In genomic region chr3:184332370-184333090, GRCh38 we compare ENCODE assay signal across 10 cellular contexts. TPM values are rescaled to one million over a fixed set of nuclear protein-coding genes. Genes with fewer than 3 reads are reported as not detected.
DNase-seq lines count a peak whose midpoint lies in the region; ATAC-seq and TF ChIP-seq lines count a peak whose summit lies in the region.
"Had no signal": no experiment of that assay in that cellular context is flagged by ENCODE, and none has a peak within 500 bp of the region (broad histone marks: within the 10 kb centered on the region; RNA-seq: fewer than 3 reads in every experiment).

No MANE protein-coding gene starts in this region.

- H3K27me3 Mint-ChIP-seq in T-helper 2 cell treated with Interferon-gamma antibody and Interleukin-4, amounts not matched to agents 5 μg/mL and 100 μg/mL, for 36 hours (ENCODE audit: low read depth): no peaks in the 10 kb centered on the region
- no peaks in the 10 kb centered on the region for H3K27me3 Mint-ChIP-seq in activated CD4-positive, alpha-beta memory T cell treated with anti-CD3 and anti-CD28 coated beads, Interleukin-2, amount 10 ng/mL, durations not matched to agents 7 days and 5 days

- DNase-seq in T-helper 2 cell treated with Interferon-gamma antibody and Interleukin-4, amounts not matched to agents 5 μg/mL and 100 μg/mL, for 36 hours (ENCODE audit: low spot score): no peak
- no peak for DNase-seq in T-helper 2 cell
- DNase-seq in activated CD4-positive, alpha-beta memory T cell treated with anti-CD3 and anti-CD28 coated beads, Interleukin-2, amount 10 ng/mL, durations not matched to agents 7 days and 5 days: no peak
- DNase-seq in foreskin fibroblast: peak; percentile 90
- no peak for DNase-seq in NCI-H2171 (lab: John Stamatoyannopoulos, UW)
- no peak for DNase-seq in NCI-H2081 (lab: John Stamatoyannopoulos, UW)
- DNase-seq: activated CD8-positive, alpha-beta memory T cell treated with anti-CD3 and anti-CD28 coated beads, Interleukin-2, amount 50 U/mL, for 4 hours; midbrain had no signal

- H3K27ac Mint-ChIP-seq in T-helper 2 cell treated with Interferon-gamma antibody and Interleukin-4, amounts not matched to agents 5 μg/mL and 100 μg/mL, for 36 hours: peak overlapping the region; percentile 80
- H3K27ac Mint-ChIP-seq in activated CD4-positive, alpha-beta memory T cell treated with anti-CD3 and anti-CD28 coated beads, Interleukin-2, amount 10 ng/mL, durations not matched to agents 7 days and 5 days: peak overlapping the region; percentile 93

- POLR2A ChIA-PET in activated CD4-positive, alpha-beta memory T cell treated with anti-CD3 and anti-CD28 coated beads, Interleukin-2, amount 10 ng/mL, durations not matched to agents 7 days and 5 days (lab: Charles Lee): interaction anchor here (1.6 kb wide), 1 partner anchor 16 kb away, joined by 7 read pairs; no protein-coding TSS in a partner anchor

- peak overlapping the region in 16 of 21 experiments; percentile 1 to 99 (median 60) for H3K27ac ChIP-seq in skin epidermis

- H3K36me3 Mint-ChIP-seq in T-helper 2 cell treated with Interferon-gamma antibody and Interleukin-4, amounts not matched to agents 5 μg/mL and 100 μg/mL, for 36 hours (ENCODE audit: low read depth): peaks cover 64% of the 10 kb centered on the region
- peaks cover 71% of the 10 kb centered on the region for H3K36me3 Mint-ChIP-seq in activated CD4-positive, alpha-beta memory T cell treated with anti-CD3 and anti-CD28 coated beads, Interleukin-2, amount 10 ng/mL, durations not matched to agents 7 days and 5 days (ENCODE audit: low read depth)

- no peak for TF ChIP-seq CTCF in foreskin fibroblast (IDR thresholded peaks at IDR 0.05; ENCODE audit: low read depth, low read length)

- H3K4me3 ChIP-seq in foreskin fibroblast (ENCODE audit: low read depth in 1 of 2, low read length in 2 of 2): no peak overlapping the region
- H3K4me3 ChIP-seq in skin epidermis: no peak overlapping the region

- peaks cover 46% of the 10 kb centered on the region for H3K4me1 Mint-ChIP-seq in T-helper 2 cell treated with Interferon-gamma antibody and Interleukin-4, amounts not matched to agents 5 μg/mL and 100 μg/mL, for 36 hours (ENCODE audit: low read depth)
- H3K4me1 Mint-ChIP-seq in activated CD4-positive, alpha-beta memory T cell treated with anti-CD3 and anti-CD28 coated beads, Interleukin-2, amount 10 ng/mL, durations not matched to agents 7 days and 5 days: peaks cover 60% of the 10 kb centered on the region

- no peak overlapping the region for H3K4me3 Mint-ChIP-seq in T-helper 2 cell treated with Interferon-gamma antibody and Interleukin-4, amounts not matched to agents 5 μg/mL and 100 μg/mL, for 36 hours
- no peak overlapping the region for H3K4me3 Mint-ChIP-seq in activated CD4-positive, alpha-beta memory T cell treated with anti-CD3 and anti-CD28 coated beads, Interleukin-2, amount 10 ng/mL, durations not matched to agents 7 days and 5 days

- no peak for ATAC-seq in HG03457 (IDR thresholded peaks at IDR 0.05; ENCODE audit: unreplicated experiment)

- H3K9me3 Mint-ChIP-seq in T-helper 2 cell treated with Interferon-gamma antibody and Interleukin-4, amounts not matched to agents 5 μg/mL and 100 μg/mL, for 36 hours: no peaks in the 10 kb centered on the region
- no peaks in the 10 kb centered on the region for H3K9me3 Mint-ChIP-seq in activated CD4-positive, alpha-beta memory T cell treated with anti-CD3 and anti-CD28 coated beads, Interleukin-2, amount 10 ng/mL, durations not matched to agents 7 days and 5 days

- CTCF ChIA-PET in activated CD4-positive, alpha-beta memory T cell treated with anti-CD3 and anti-CD28 coated beads, Interleukin-2, amount 10 ng/mL, durations not matched to agents 7 days and 5 days (lab: Charles Lee): no interaction called here

RNA-seq across cellular contexts. Expression of gene FAM131A, which starts 4.9 kb away (rescaled TPM):
- total RNA-seq in activated CD4-positive, alpha-beta memory T cell treated with anti-CD3 and anti-CD28 coated beads, Interleukin-2, amount 10 ng/mL, durations not matched to agents 7 days and 5 days: 1 to 10 TPM; 6.5 to 8.7 TPM

RNA-seq across cellular contexts. Expression of gene EIF4G1, which starts 18.1 kb away (rescaled TPM):
- 100 to 1,000 TPM; 259 to 266 TPM for total RNA-seq in activated CD4-positive, alpha-beta memory T cell treated with anti-CD3 and anti-CD28 coated beads, Interleukin-2, amount 10 ng/mL, durations not matched to agents 7 days and 5 days

RNA-seq across cellular contexts. Expression of gene CLCN2, which starts 28.9 kb away (rescaled TPM):
- 1 to 10 TPM; 3.6 to 4.9 TPM for total RNA-seq in activated CD4-positive, alpha-beta memory T cell treated with anti-CD3 and anti-CD28 coated beads, Interleukin-2, amount 10 ng/mL, durations not matched to agents 7 days and 5 days

RNA-seq across cellular contexts. Expression of gene POLR2H, which starts 29.0 kb away (rescaled TPM):
- total RNA-seq in activated CD4-positive, alpha-beta memory T cell treated with anti-CD3 and anti-CD28 coated beads, Interleukin-2, amount 10 ng/mL, durations not matched to agents 7 days and 5 days: 10 to 100 TPM; 73.9 to 79.3 TPM

RNA-seq across cellular contexts. Expression of gene PSMD2, which starts 33.5 kb away (rescaled TPM):
- 100 to 1,000 TPM; 177 TPM for total RNA-seq in activated CD4-positive, alpha-beta memory T cell treated with anti-CD3 and anti-CD28 coated beads, Interleukin-2, amount 10 ng/mL, durations not matched to agents 7 days and 5 days

Comparison
In these comparisons a context has a peak if more than half of its experiments do, and no peak if none do; other contexts are left out.
1. DNase-seq: peak in foreskin fibroblast (2 of 2); none in T-helper 2 cell treated with Interferon-gamma antibody and Interleukin-4, amounts not matched to agents 5 μg/mL and 100 μg/mL, for 36 hours (single experiment), T-helper 2 cell (0 of 5), activated CD4-positive, alpha-beta memory T cell treated with anti-CD3 and anti-CD28 coated beads, Interleukin-2, amount 10 ng/mL, durations not matched to agents 7 days and 5 days (single experiment), NCI-H2171 (single experiment) and NCI-H2081 (0 of 2).